1 cellular context compared by ENCODE assay signal in genomic region chr2:8413589-8414135, GRCh38.
TF ChIP-seq lines count a peak whose summit lies in the region.

No MANE protein-coding gene starts in this region.

TF ChIP-seq in HepG2, 621 proteins besides CTCF, POLR2A, EP300 and RAD21 (continued from another document and continues in another):
- TF ChIP-seq ZNF609 (CRISPR knock-in tag; IDR thresholded peaks at IDR 0.05; ENCODE audit: borderline replicate concordance): peak; percentile 65; the same call in 1 of the 2 replicates
- peak; percentile 55; the same call in 1 of the 2 replicates for TF ChIP-seq HNF1B (CRISPR knock-in tag; IDR thresholded peaks at IDR 0.05)
- TF ChIP-seq SOX6 (IDR thresholded peaks at IDR 0.05): no peak
- TF ChIP-seq SOX6 (CRISPR knock-in tag; IDR thresholded peaks at IDR 0.05): peak; percentile 87
- TF ChIP-seq ZNF607 (CRISPR knock-in tag; IDR thresholded peaks at IDR 0.05; ENCODE audit: borderline replicate concordance): 0 out of 2 replicates have a peak, but pooled peaks have one; percentile 47
- TF ChIP-seq ZNF281 (CRISPR knock-in tag; IDR thresholded peaks at IDR 0.05; ENCODE audit: borderline replicate concordance): peak; percentile 72; the same call in 1 of the 2 replicates
- no peak for TF ChIP-seq BATF2 (CRISPR knock-in tag; IDR thresholded peaks at IDR 0.05)
- peak; percentile 95 for TF ChIP-seq HNF4G (IDR thresholded peaks at IDR 0.05; ENCODE audit: borderline replicate concordance, low read depth, low read length)
- peak; percentile 47; the same call in 1 of the 2 replicates for TF ChIP-seq HNF4G (CRISPR knock-in tag; IDR thresholded peaks at IDR 0.05; ENCODE audit: borderline replicate concordance, low read depth)
- TF ChIP-seq ZNF446 (CRISPR knock-in tag; IDR thresholded peaks at IDR 0.05): 0 out of 2 replicates have a peak, but pooled peaks have one; percentile 35
- no peak for TF ChIP-seq CREB1 (IDR thresholded peaks at IDR 0.05)
- TF ChIP-seq CREB1 (CRISPR knock-in tag; IDR thresholded peaks at IDR 0.05): peak; percentile 51; the same call in 1 of the 2 replicates
- TF ChIP-seq ETV5 (CRISPR knock-in tag; IDR thresholded peaks at IDR 0.05; ENCODE audit: borderline replicate concordance): peak; percentile 34; the same call in 1 of the 2 replicates
- no peak for TF ChIP-seq DNMT3B (CRISPR knock-in tag; conservative IDR thresholded peaks at IDR 0.05)
- no peak for TF ChIP-seq XRCC5 (optimal IDR thresholded peaks at IDR 0.05; ENCODE audit: low read length)
- TF ChIP-seq ZNF784 (CRISPR knock-in tag; IDR thresholded peaks at IDR 0.05; ENCODE audit: borderline replicate concordance): no peak
- TF ChIP-seq ATF2 (CRISPR knock-in tag; IDR thresholded peaks at IDR 0.05): peak; percentile 66; the same call in 1 of the 2 replicates
- TF ChIP-seq PRPF4 (IDR thresholded peaks at IDR 0.05; ENCODE audit: low read depth, low read length, poor library complexity, severe bottlenecking): no peak
- TF ChIP-seq JUN (CRISPR knock-in tag; IDR thresholded peaks at IDR 0.05): peak; percentile 25; the same call in 1 of the 2 replicates
- peak; percentile 51; the same call in 1 of the 2 replicates for TF ChIP-seq SAP130 (CRISPR knock-in tag; IDR thresholded peaks at IDR 0.05; ENCODE audit: low read depth)
- peak; percentile 30 for TF ChIP-seq SMC3 (IDR thresholded peaks at IDR 0.05; ENCODE audit: low read length)
- no peak for TF ChIP-seq MAF1 (CRISPR knock-in tag; IDR thresholded peaks at IDR 0.05; ENCODE audit: borderline replicate concordance)
- no peak for TF ChIP-seq ZNF615 (CRISPR knock-in tag; IDR thresholded peaks at IDR 0.05; ENCODE audit: borderline replicate concordance)
- no peak for TF ChIP-seq KLF9 (CRISPR knock-in tag; IDR thresholded peaks at IDR 0.05; ENCODE audit: low read depth)
- peak; percentile 73 for TF ChIP-seq NFYC (CRISPR knock-in tag; IDR thresholded peaks at IDR 0.05)
- TF ChIP-seq NFIC (IDR thresholded peaks at IDR 0.05; ENCODE audit: low read length): peak; percentile 80
- TF ChIP-seq GATAD2A (CRISPR knock-in tag; IDR thresholded peaks at IDR 0.05): peak; percentile 88
- 0 out of 2 replicates have a peak, but pooled peaks have one; percentile 8 for TF ChIP-seq ZFX (CRISPR knock-in tag; IDR thresholded peaks at IDR 0.05; ENCODE audit: low read depth)
- TF ChIP-seq FOXA3 (CRISPR knock-in tag; IDR thresholded peaks at IDR 0.05): peak; percentile 57; the same call in 1 of the 2 replicates
- TF ChIP-seq CEBPG (CRISPR knock-in tag; IDR thresholded peaks at IDR 0.05): peak; percentile 90
- no peak for TF ChIP-seq ZNF639 (CRISPR knock-in tag; conservative IDR thresholded peaks at IDR 0.05)
- no peak for TF ChIP-seq ZNF672 (CRISPR knock-in tag; IDR thresholded peaks at IDR 0.05)
- peak; percentile 78; the same call in 1 of the 2 replicates for TF ChIP-seq ZBTB43 (CRISPR knock-in tag; conservative IDR thresholded peaks at IDR 0.05)
- no peak for TF ChIP-seq ZNF280D (CRISPR knock-in tag; IDR thresholded peaks at IDR 0.05)
- peak; percentile 87 for TF ChIP-seq TFDP2 (CRISPR knock-in tag; IDR thresholded peaks at IDR 0.05)
- peak; percentile 62 for TF ChIP-seq BCL6 (CRISPR knock-in tag; IDR thresholded peaks at IDR 0.05)
- TF ChIP-seq CSRNP1 (CRISPR knock-in tag; IDR thresholded peaks at IDR 0.05): peak; percentile 65; the same call in 1 of the 2 replicates
